26 cellular contexts compared by ENCODE assay signal in genomic region chr1:36656271-36656670, GRCh38.
"Had no signal": no experiment of that assay in that cellular context is flagged by ENCODE, and none has a peak within 500 bp of the region (broad histone marks: within the 10 kb centered on the region; RNA-seq: fewer than 3 reads in every experiment).

No MANE protein-coding gene starts in this region.

- H3K4me3 Mint-ChIP-seq: activated CD4-positive, alpha-beta memory T cell treated with anti-CD3 and anti-CD28 coated beads, Interleukin-2, amount 10 ng/mL, durations not matched to agents 7 days and 5 days; activated naive CD8-positive, alpha-beta T cell; activated naive CD8-positive, alpha-beta T cell treated with anti-CD3 and anti-CD28 coated beads, Interleukin-2, amount 50 U/mL, for 24 hours; activated T-cell treated with anti-CD3 and anti-CD28 coated beads, Interleukin-2, amount 50 U/mL, for 24 hours; brain had no signal

- H3K9me3 Mint-ChIP-seq: activated CD4-positive, alpha-beta memory T cell treated with anti-CD3 and anti-CD28 coated beads, Interleukin-2, amount 10 ng/mL, durations not matched to agents 7 days and 5 days; activated naive CD8-positive, alpha-beta T cell treated with anti-CD3 and anti-CD28 coated beads, Interleukin-2, amount 50 U/mL, for 24 hours; activated T-cell treated with anti-CD3 and anti-CD28 coated beads, Interleukin-2, amount 50 U/mL, for 24 hours; activated T-helper 2 cell treated with anti-CD3 and anti-CD28 coated beads, Interferon-gamma antibody, Interleukin-2, Interleukin-4, amounts not matched to agents 10 μg/mL and 5 μg/mL and 100 μg/mL, durations not matched to agents 14 hours and 24 hours and 36 hours had no signal

- H3K27ac ChIP-seq: SJCRH30, SK-N-MC, WERI-Rb-1 had no signal

- H3K27ac Mint-ChIP-seq: activated CD4-positive, alpha-beta memory T cell treated with anti-CD3 and anti-CD28 coated beads, Interleukin-2, amount 10 ng/mL, durations not matched to agents 7 days and 5 days; activated naive CD8-positive, alpha-beta T cell; activated naive CD8-positive, alpha-beta T cell treated with anti-CD3 and anti-CD28 coated beads, Interleukin-2, amount 50 U/mL, for 24 hours; activated T-cell treated with anti-CD3 and anti-CD28 coated beads, Interleukin-2, amount 50 U/mL, for 24 hours; activated T-helper 2 cell treated with anti-CD3 and anti-CD28 coated beads, Interferon-gamma antibody, Interleukin-2, Interleukin-4, amounts not matched to agents 10 μg/mL and 5 μg/mL and 100 μg/mL, durations not matched to agents 14 hours and 24 hours and 36 hours; brain had no signal

- H3K36me3 ChIP-seq: SJCRH30, WERI-Rb-1 had no signal

- H3K4me3 ChIP-seq: SJCRH30, SK-N-MC had no signal

- H3K36me3 Mint-ChIP-seq: activated naive CD8-positive, alpha-beta T cell; brain had no signal

- H3K4me1 Mint-ChIP-seq: activated naive CD8-positive, alpha-beta T cell treated with anti-CD3 and anti-CD28 coated beads, Interleukin-2, amount 50 U/mL, for 24 hours had no signal

- H3K4me1 ChIP-seq: SJCRH30 had no signal

- DNase-seq: activated CD4-positive, alpha-beta memory T cell treated with anti-CD3 and anti-CD28 coated beads, Interleukin-2, amount 10 ng/mL, durations not matched to agents 7 days and 5 days; activated CD4-positive, alpha-beta T cell treated with anti-CD3 and anti-CD28 coated beads for 1 hour; activated CD4-positive, alpha-beta T cell treated with anti-CD3 and anti-CD28 coated beads for 48 hours; activated CD4-positive, CD25-positive, alpha-beta regulatory T cell; activated gamma-delta T cell; activated naive CD4-positive, alpha-beta T cell treated with Interleukin-2 at 50 U/mL for 16 hours; activated naive CD8-positive, alpha-beta T cell treated with anti-CD3 and anti-CD28 coated beads, Interleukin-2, amount 50 U/mL, for 24 hours; activated T-cell treated with anti-CD3 and anti-CD28 coated beads, Interleukin-2, amount 50 U/mL, for 24 hours; anterior cingulate cortex; central memory CD4-positive, alpha-beta T cell; NCI-H1105; NCI-H1417 treated with DMSO at 0.1 percent for 48 hours; NCI-H187 treated with DMSO at 0.1 percent for 48 hours; NCI-H2081; NCI-H2171 treated with DMSO at 0.1 percent for 48 hours; NCI-H2227 treated with DMSO at 0.1 percent for 48 hours; NCI-H524 treated with DMSO at 0.1 percent for 48 hours; SHP77; SJCRH30; T1000; WERI-Rb-1 had no signal

- H3K9me3 ChIP-seq: SJCRH30 had no signal

- ATAC-seq: activated naive CD8-positive, alpha-beta T cell treated with anti-CD3 and anti-CD28 coated beads, Interleukin-2, amount 50 U/mL, for 24 hours; Panc1 had no signal
